14 cellular contexts compared by ENCODE assay signal in the genomic region with DNA sequence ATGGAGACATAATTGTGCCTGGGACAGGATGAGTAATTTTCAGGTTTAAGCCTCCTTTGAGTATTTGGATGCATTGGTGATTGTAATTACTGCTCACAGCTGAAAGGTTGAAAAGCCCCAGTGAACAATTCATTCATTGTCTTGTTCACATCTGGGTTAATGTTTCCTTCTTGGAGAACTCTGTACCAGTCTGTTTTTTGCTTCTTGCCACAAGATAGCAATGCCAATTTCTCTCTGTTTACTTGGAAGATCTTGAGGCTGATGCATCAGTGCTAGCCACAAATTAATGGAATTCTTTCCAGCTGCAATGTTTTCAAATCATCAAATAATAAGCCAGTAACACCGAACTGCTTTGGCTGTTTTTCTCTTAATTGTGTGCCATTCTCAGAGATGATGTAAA.
A peak's percentile ranks its signal among the peaks of the same experiment; 100 is the strongest.
DNase-seq lines count a peak whose midpoint lies in the region; ATAC-seq lines count a peak whose summit lies in the region.
"Had no signal": no experiment of that assay in that cellular context is flagged by ENCODE, and none has a peak within 500 bp of the region (broad histone marks: within the 10 kb centered on the region; RNA-seq: fewer than 3 reads in every experiment).

No MANE protein-coding gene starts in this region.

- POLR2A ChIA-PET in naive thymus-derived CD8-positive, alpha-beta T cell (lab: Charles Lee), result no interaction called here

- DNase-seq in amniotic epithelial cell (ENCODE audit: low read depth), result peak; percentile 41
- DNase-seq in fibroblast of gingiva (ENCODE audit: low read depth), result peak; percentile 78
- peak; percentile 45 for DNase-seq in medulla oblongata (ENCODE audit: extremely low spot score)
- peak; percentile 33 for DNase-seq in superior temporal gyrus (ENCODE audit: extremely low spot score)
- no peak for DNase-seq in iPS-NIHi11 (ENCODE audit: low spot score)
- DNase-seq in naive thymus-derived CD8-positive, alpha-beta T cell, result no peak
- DNase-seq in activated T-helper 2 cell treated with anti-CD3 and anti-CD28 coated beads, Interferon-gamma antibody, Interleukin-2, Interleukin-4, amounts not matched to agents 10 μg/mL and 5 μg/mL and 100 μg/mL, durations not matched to agents 14 hours and 24 hours and 36 hours (ENCODE audit: low spot score), result no peak
- DNase-seq: C1 segment of cervical spinal cord, DMS79, NCI-H1417, NCI-H187 treated with DMSO at 0.1 percent for 48 hours, NCI-H2171, NCI-H526, Peyer's patch had no signal

- H3K27ac Mint-ChIP-seq in naive thymus-derived CD8-positive, alpha-beta T cell, result no peak overlapping the region
- no peak overlapping the region for H3K27ac Mint-ChIP-seq in activated T-helper 2 cell treated with anti-CD3 and anti-CD28 coated beads, Interferon-gamma antibody, Interleukin-2, Interleukin-4, amounts not matched to agents 10 μg/mL and 5 μg/mL and 100 μg/mL, durations not matched to agents 14 hours and 24 hours and 36 hours

- H3K9me3 Mint-ChIP-seq in naive thymus-derived CD8-positive, alpha-beta T cell, result peaks cover 0 to 19% (median 0%) of the 10 kb centered on the region in 9 donors
- H3K9me3 Mint-ChIP-seq in activated T-helper 2 cell treated with anti-CD3 and anti-CD28 coated beads, Interferon-gamma antibody, Interleukin-2, Interleukin-4, amounts not matched to agents 10 μg/mL and 5 μg/mL and 100 μg/mL, durations not matched to agents 14 hours and 24 hours and 36 hours, result peaks cover 24% of the 10 kb centered on the region

- ATAC-seq in naive thymus-derived CD8-positive, alpha-beta T cell, result no peak

- H3K27me3 Mint-ChIP-seq in naive thymus-derived CD8-positive, alpha-beta T cell, result no peaks in the 10 kb centered on the region
- no peaks in the 10 kb centered on the region for H3K27me3 Mint-ChIP-seq in activated T-helper 2 cell treated with anti-CD3 and anti-CD28 coated beads, Interferon-gamma antibody, Interleukin-2, Interleukin-4, amounts not matched to agents 10 μg/mL and 5 μg/mL and 100 μg/mL, durations not matched to agents 14 hours and 24 hours and 36 hours (ENCODE audit: low read depth)

- intact Hi-C loops in activated T-helper 2 cell treated with anti-CD3 and anti-CD28 coated beads, Interferon-gamma antibody, Interleukin-2, Interleukin-4, amounts not matched to agents 10 μg/mL and 5 μg/mL and 100 μg/mL, durations not matched to agents 14 hours and 24 hours and 36 hours (cut with micrococcal nuclease), result no loop called here

- H3K4me3 Mint-ChIP-seq in naive thymus-derived CD8-positive, alpha-beta T cell, result no peak overlapping the region
- no peak overlapping the region for H3K4me3 Mint-ChIP-seq in activated T-helper 2 cell treated with anti-CD3 and anti-CD28 coated beads, Interferon-gamma antibody, Interleukin-2, Interleukin-4, amounts not matched to agents 10 μg/mL and 5 μg/mL and 100 μg/mL, durations not matched to agents 14 hours and 24 hours and 36 hours (ENCODE audit: low read depth)

- no peaks in the 10 kb centered on the region for H3K36me3 Mint-ChIP-seq in naive thymus-derived CD8-positive, alpha-beta T cell
- no peaks in the 10 kb centered on the region for H3K36me3 Mint-ChIP-seq in activated T-helper 2 cell treated with anti-CD3 and anti-CD28 coated beads, Interferon-gamma antibody, Interleukin-2, Interleukin-4, amounts not matched to agents 10 μg/mL and 5 μg/mL and 100 μg/mL, durations not matched to agents 14 hours and 24 hours and 36 hours (ENCODE audit: low read depth)

- H3K4me1 Mint-ChIP-seq in naive thymus-derived CD8-positive, alpha-beta T cell, result no peaks in the 10 kb centered on the region
- no peaks in the 10 kb centered on the region for H3K4me1 Mint-ChIP-seq in activated T-helper 2 cell treated with anti-CD3 and anti-CD28 coated beads, Interferon-gamma antibody, Interleukin-2, Interleukin-4, amounts not matched to agents 10 μg/mL and 5 μg/mL and 100 μg/mL, durations not matched to agents 14 hours and 24 hours and 36 hours (ENCODE audit: low read depth)

Comparison
In these comparisons a context has a peak if more than half of its experiments do, and no peak if none do; other contexts are left out.
1. DNase-seq: peak in amniotic epithelial cell (single experiment), fibroblast of gingiva (single experiment), medulla oblongata (single experiment) and superior temporal gyrus (single experiment); none in iPS-NIHi11 (single experiment), naive thymus-derived CD8-positive, alpha-beta T cell (0 of 10) and activated T-helper 2 cell treated with anti-CD3 and anti-CD28 coated beads, Interferon-gamma antibody, Interleukin-2, Interleukin-4, amounts not matched to agents 10 μg/mL and 5 μg/mL and 100 μg/mL, durations not matched to agents 14 hours and 24 hours and 36 hours (single experiment).